In the genomic region with DNA sequence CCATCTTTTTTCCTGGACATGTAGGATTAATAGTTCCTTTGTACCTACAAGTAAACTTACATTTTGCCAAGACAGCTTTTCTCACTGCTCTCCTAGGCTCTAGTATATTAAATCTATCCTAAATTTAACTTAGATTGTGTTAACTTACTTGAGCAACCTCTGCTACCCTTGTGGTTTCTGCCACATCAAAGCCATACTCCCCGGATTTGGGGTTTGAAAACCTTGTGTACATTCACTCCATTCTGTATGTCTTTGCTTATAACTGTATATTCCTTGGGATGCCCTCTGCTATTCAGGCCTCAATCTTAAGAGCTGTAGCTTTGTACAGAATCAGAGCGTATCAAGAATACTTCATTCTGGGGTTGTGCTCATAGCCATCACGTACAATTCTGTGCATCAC, we compare ENCODE assay signal across 1 cellular context.
TF ChIP-seq lines count a peak whose summit lies in the region.

No MANE protein-coding gene starts in this region.

TF ChIP-seq in SK-N-SH, 30 proteins besides CTCF, POLR2A, EP300 and RAD21 (continued from another document):
- TF ChIP-seq, protein P1, sequence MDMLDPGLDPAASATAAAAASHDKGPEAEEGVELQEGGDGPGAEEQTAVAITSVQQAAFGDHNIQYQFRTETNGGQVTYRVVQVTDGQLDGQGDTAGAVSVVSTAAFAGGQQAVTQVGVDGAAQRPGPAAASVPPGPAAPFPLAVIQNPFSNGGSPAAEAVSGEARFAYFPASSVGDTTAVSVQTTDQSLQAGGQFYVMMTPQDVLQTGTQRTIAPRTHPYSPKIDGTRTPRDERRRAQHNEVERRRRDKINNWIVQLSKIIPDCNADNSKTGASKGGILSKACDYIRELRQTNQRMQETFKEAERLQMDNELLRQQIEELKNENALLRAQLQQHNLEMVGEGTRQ (IDR thresholded peaks at IDR 0.05; ENCODE audit: borderline replicate concordance, low read depth, low read length), result no peak
- TF ChIP-seq TCF12 (IDR thresholded peaks at IDR 0.05), result no peak
- TF ChIP-seq MXI1 (IDR thresholded peaks at IDR 0.05; ENCODE audit: low read depth, low read length), result no peak
- no peak for TF ChIP-seq ZBTB33 (IDR thresholded peaks at IDR 0.05; ENCODE audit: borderline replicate concordance, low read depth)
- TF ChIP-seq REST (IDR thresholded peaks at IDR 0.05; ENCODE audit: low read depth, low read length), result no peak
- TF ChIP-seq RFX5 (IDR thresholded peaks at IDR 0.05; ENCODE audit: low read length), result no peak
- no peak for TF ChIP-seq RCOR1 (IDR thresholded peaks at IDR 0.05; ENCODE audit: low read length)
- no peak for TF ChIP-seq NRF1 (IDR thresholded peaks at IDR 0.05; ENCODE audit: low read depth, low read length)
- no peak for TF ChIP-seq YY1 (IDR thresholded peaks at IDR 0.05; ENCODE audit: low read depth)
- TF ChIP-seq CHD2 (IDR thresholded peaks at IDR 0.05; ENCODE audit: low read length, partially characterized antibody), result no peak
